1 cellular context compared by ENCODE assay signal in the genomic region with DNA sequence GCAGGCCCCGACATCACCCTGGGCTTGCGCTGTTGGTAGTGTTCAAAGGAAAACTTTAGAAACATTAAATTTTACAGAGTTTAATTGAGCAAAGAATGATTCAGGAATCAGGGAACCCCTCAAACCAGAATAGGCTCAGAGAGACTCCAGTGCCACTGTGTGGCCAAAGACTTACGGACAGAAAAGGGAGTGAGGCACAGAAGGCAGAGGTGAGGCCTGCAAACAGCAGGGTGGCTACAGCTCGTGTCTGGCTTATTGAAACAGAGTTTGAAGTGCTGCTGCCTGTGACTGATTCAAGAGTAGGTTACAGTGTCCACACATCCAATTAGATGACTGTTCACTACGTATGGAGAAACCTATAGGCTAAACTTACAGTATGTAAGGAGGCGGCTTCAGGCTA.
TF ChIP-seq lines count a peak whose summit lies in the region.

No MANE protein-coding gene starts in this region.

TF ChIP-seq in WTC11, 78 proteins besides CTCF, POLR2A, EP300 and RAD21 (continued from another document):
- TF ChIP-seq, protein P1, sequence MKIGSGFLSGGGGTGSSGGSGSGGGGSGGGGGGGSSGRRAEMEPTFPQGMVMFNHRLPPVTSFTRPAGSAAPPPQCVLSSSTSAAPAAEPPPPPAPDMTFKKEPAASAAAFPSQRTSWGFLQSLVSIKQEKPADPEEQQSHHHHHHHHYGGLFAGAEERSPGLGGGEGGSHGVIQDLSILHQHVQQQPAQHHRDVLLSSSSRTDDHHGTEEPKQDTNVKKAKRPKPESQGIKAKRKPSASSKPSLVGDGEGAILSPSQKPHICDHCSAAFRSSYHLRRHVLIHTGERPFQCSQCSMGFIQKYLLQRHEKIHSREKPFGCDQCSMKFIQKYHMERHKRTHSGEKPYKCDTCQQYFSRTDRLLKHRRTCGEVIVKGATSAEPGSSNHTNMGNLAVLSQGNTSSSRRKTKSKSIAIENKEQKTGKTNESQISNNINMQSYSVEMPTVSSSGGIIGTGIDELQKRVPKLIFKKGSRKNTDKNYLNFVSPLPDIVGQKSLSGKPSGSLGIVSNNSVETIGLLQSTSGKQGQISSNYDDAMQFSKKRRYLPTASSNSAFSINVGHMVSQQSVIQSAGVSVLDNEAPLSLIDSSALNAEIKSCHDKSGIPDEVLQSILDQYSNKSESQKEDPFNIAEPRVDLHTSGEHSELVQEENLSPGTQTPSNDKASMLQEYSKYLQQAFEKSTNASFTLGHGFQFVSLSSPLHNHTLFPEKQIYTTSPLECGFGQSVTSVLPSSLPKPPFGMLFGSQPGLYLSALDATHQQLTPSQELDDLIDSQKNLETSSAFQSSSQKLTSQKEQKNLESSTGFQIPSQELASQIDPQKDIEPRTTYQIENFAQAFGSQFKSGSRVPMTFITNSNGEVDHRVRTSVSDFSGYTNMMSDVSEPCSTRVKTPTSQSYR (CRISPR knock-in tag; IDR thresholded peaks at IDR 0.05), result no peak
- TF ChIP-seq NFE2L1 (CRISPR knock-in tag; IDR thresholded peaks at IDR 0.05) (no peak), ZNF232 (CRISPR knock-in tag; IDR thresholded peaks at IDR 0.05) (no peak), FOXJ3 (CRISPR knock-in tag; IDR thresholded peaks at IDR 0.05; ENCODE audit: borderline replicate concordance) (no peak), ZBTB21 (CRISPR knock-in tag; IDR thresholded peaks at IDR 0.05; ENCODE audit: borderline replicate concordance) (no peak), KAT7 (CRISPR knock-in tag; IDR thresholded peaks at IDR 0.05; ENCODE audit: borderline replicate concordance) (no peak), SMAD3 (CRISPR knock-in tag; IDR thresholded peaks at IDR 0.05; ENCODE audit: borderline replicate concordance) (no peak), CBFB (CRISPR knock-in tag; IDR thresholded peaks at IDR 0.05; ENCODE audit: low read depth) (no peak)
- TF ChIP-seq, protein P2, sequence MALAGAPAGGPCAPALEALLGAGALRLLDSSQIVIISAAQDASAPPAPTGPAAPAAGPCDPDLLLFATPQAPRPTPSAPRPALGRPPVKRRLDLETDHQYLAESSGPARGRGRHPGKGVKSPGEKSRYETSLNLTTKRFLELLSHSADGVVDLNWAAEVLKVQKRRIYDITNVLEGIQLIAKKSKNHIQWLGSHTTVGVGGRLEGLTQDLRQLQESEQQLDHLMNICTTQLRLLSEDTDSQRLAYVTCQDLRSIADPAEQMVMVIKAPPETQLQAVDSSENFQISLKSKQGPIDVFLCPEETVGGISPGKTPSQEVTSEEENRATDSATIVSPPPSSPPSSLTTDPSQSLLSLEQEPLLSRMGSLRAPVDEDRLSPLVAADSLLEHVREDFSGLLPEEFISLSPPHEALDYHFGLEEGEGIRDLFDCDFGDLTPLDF (CRISPR knock-in tag; IDR thresholded peaks at IDR 0.05), result no peak
- TF ChIP-seq, protein P3, sequence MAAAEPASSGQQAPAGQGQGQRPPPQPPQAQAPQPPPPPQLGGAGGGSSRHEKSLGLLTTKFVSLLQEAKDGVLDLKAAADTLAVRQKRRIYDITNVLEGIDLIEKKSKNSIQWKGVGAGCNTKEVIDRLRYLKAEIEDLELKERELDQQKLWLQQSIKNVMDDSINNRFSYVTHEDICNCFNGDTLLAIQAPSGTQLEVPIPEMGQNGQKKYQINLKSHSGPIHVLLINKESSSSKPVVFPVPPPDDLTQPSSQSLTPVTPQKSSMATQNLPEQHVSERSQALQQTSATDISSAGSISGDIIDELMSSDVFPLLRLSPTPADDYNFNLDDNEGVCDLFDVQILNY (CRISPR knock-in tag; IDR thresholded peaks at IDR 0.05), result no peak
- TF ChIP-seq, protein P4, sequence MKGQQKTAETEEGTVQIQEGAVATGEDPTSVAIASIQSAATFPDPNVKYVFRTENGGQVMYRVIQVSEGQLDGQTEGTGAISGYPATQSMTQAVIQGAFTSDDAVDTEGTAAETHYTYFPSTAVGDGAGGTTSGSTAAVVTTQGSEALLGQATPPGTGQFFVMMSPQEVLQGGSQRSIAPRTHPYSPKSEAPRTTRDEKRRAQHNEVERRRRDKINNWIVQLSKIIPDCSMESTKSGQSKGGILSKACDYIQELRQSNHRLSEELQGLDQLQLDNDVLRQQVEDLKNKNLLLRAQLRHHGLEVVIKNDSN (CRISPR knock-in tag; IDR thresholded peaks at IDR 0.05), result no peak
